30 cellular contexts compared by ENCODE assay signal in genomic region chr2:188604579-188604978, GRCh38.
"Had no signal": no experiment of that assay in that cellular context is flagged by ENCODE, and none has a peak within 500 bp of the region (broad histone marks: within the 10 kb centered on the region; RNA-seq: fewer than 3 reads in every experiment).

No MANE protein-coding gene starts in this region.

- H3K4me1 ChIP-seq: body of pancreas, Peyer's patch had no signal

- H3K4me3 ChIP-seq: ascending aorta, body of pancreas, Peyer's patch, SJSA1 had no signal

- H3K36me3 ChIP-seq: ascending aorta, Peyer's patch, SJSA1 had no signal

- ATAC-seq: activated CD4-positive, CD25-positive, alpha-beta regulatory T cell treated with anti-CD3 and anti-CD28 coated beads, Interleukin-2, amount 50 U/mL, for 24 hours; activated CD8-positive, alpha-beta T cell treated with anti-CD3 and anti-CD28 coated beads for 36 hours; activated naive CD8-positive, alpha-beta T cell treated with anti-CD3 and anti-CD28 coated beads, Interleukin-2, amount 50 U/mL, for 24 hours; body of pancreas; SK-N-SH treated with all-trans-retinoic acid at 6 μM for 48 hours had no signal

- DNase-seq: activated CD4-positive, alpha-beta T cell treated with anti-CD3 and anti-CD28 coated beads for 4 hours; activated CD8-positive, alpha-beta memory T cell treated with anti-CD3 and anti-CD28 coated beads, Interleukin-2, amount 50 U/mL, for 4 hours; activated CD8-positive, alpha-beta T cell treated with anti-CD3 and anti-CD28 coated beads for 36 hours; activated effector memory CD4-positive, alpha-beta T cell treated with Interleukin-2 at 50 U/mL for 16 hours; activated naive CD4-positive, alpha-beta T cell; activated naive CD8-positive, alpha-beta T cell treated with anti-CD3 and anti-CD28 coated beads, Interleukin-2, amount 50 U/mL, for 24 hours; amniotic stem cell; body of pancreas; Kasumi-1; KBM-7; MV-4-11; NCI-H1092 treated with DMSO at 0.1 percent for 48 hours; NCI-H1417 treated with DMSO at 0.1 percent for 48 hours; NCI-H1694; NCI-H2029; NCI-H2107; NCI-H2171 treated with DMSO at 0.1 percent for 48 hours; NCI-H345; NCI-H510A treated with DMSO at 0.1 percent for 48 hours; NCI-H69; Peyer's patch; Right ventricle myocardium superior had no signal

- H3K27me3 ChIP-seq: ascending aorta, body of pancreas, Peyer's patch, SJSA1 had no signal

- H3K9me3 ChIP-seq: ascending aorta, body of pancreas, Peyer's patch, SJSA1 had no signal

- H3K9me3 Mint-ChIP-seq: central memory CD8-positive, alpha-beta T cell; T-helper 1 cell treated with Interleukin-12 subunit alpha and Interleukin-12 subunit beta and Interleukin-4 antibody, amounts not matched to agents 30 μg/mL and 1 μg/mL, for 36 hours had no signal

- H3K36me3 Mint-ChIP-seq: activated naive CD4-positive, alpha-beta T cell treated with anti-CD3 and anti-CD28 coated beads, Interleukin-2, amount 50 U/mL, for 24 hours had no signal

- H3K27ac ChIP-seq: ascending aorta, body of pancreas, Peyer's patch, RWPE1, SJSA1 had no signal

- H3K27ac Mint-ChIP-seq: activated CD8-positive, alpha-beta T cell treated with anti-CD3 and anti-CD28 coated beads for 36 hours; activated naive CD4-positive, alpha-beta T cell treated with anti-CD3 and anti-CD28 coated beads, Interleukin-2, amount 50 U/mL, for 24 hours; activated naive CD8-positive, alpha-beta T cell treated with anti-CD3 and anti-CD28 coated beads, Interleukin-2, amount 50 U/mL, for 24 hours; T-helper 1 cell treated with Interleukin-12 subunit alpha and Interleukin-12 subunit beta and Interleukin-4 antibody, amounts not matched to agents 30 μg/mL and 1 μg/mL, for 36 hours had no signal
